ENCODE assay signal across 14 cellular contexts in genomic region chr2:55141572-55142413, GRCh38.
DNase-seq lines count a peak whose midpoint lies in the region; ATAC-seq and TF ChIP-seq lines count a peak whose summit lies in the region.
"Had no signal": no experiment of that assay in that cellular context is flagged by ENCODE, and none has a peak within 500 bp of the region (broad histone marks: within the 10 kb centered on the region; RNA-seq: fewer than 3 reads in every experiment).

No MANE protein-coding gene starts in this region.

- H3K4me1 Mint-ChIP-seq in activated naive CD4-positive, alpha-beta T cell treated with anti-CD3 and anti-CD28 coated beads, Interleukin-2, amount 10 ng/mL, durations not matched to agents 7 days and 5 days, result peaks cover 24% of the 10 kb centered on the region
- H3K4me1 Mint-ChIP-seq in T-helper 1 cell treated with Interleukin-12 subunit alpha and Interleukin-12 subunit beta and Interleukin-4 antibody, amounts not matched to agents 30 μg/mL and 1 μg/mL, for 36 hours (ENCODE audit: low read depth), result peaks cover 20% of the 10 kb centered on the region

- ATAC-seq in gastroesophageal sphincter (no peak), upper lobe of left lung (ENCODE audit: low FRiP score in 2 of 2) (no peak), GM21423 (IDR thresholded peaks at IDR 0.05; ENCODE audit: unreplicated experiment) (no peak)
- ATAC-seq: activated T-cell treated with anti-CD3 and anti-CD28 coated beads, Interleukin-2, amount 50 U/mL, for 4 hours; left ventricle myocardium superior had no signal

- no peak overlapping the region for H3K4me3 ChIP-seq in gastroesophageal sphincter
- H3K4me3 ChIP-seq in upper lobe of left lung, result no peak overlapping the region
- H3K4me3 ChIP-seq in thyroid gland (replicated peaks in 1 of 3), result no peak overlapping the region

- H3K27me3 Mint-ChIP-seq in activated naive CD4-positive, alpha-beta T cell treated with anti-CD3 and anti-CD28 coated beads, Interleukin-2, amount 10 ng/mL, durations not matched to agents 7 days and 5 days, result peaks cover 9% of the 10 kb centered on the region
- no peaks in the 10 kb centered on the region for H3K27me3 Mint-ChIP-seq in T-helper 1 cell treated with Interleukin-12 subunit alpha and Interleukin-12 subunit beta and Interleukin-4 antibody, amounts not matched to agents 30 μg/mL and 1 μg/mL, for 36 hours (ENCODE audit: low read depth)

- TF ChIP-seq CTCF in gastroesophageal sphincter (IDR thresholded peaks at IDR 0.05), result no peak
- TF ChIP-seq CTCF in upper lobe of left lung (IDR thresholded peaks at IDR 0.05), result no peak
- no peak for TF ChIP-seq CTCF in thyroid gland (IDR thresholded peaks at IDR 0.05)

- H3K36me3 ChIP-seq in gastroesophageal sphincter, result no peaks in the 10 kb centered on the region
- no peaks in the 10 kb centered on the region for H3K36me3 ChIP-seq in upper lobe of left lung
- H3K36me3 ChIP-seq in thyroid gland, result no peaks in the 10 kb centered on the region

- H3K27me3 ChIP-seq in gastroesophageal sphincter (no peaks in the 10 kb centered on the region), upper lobe of left lung (no peaks in the 10 kb centered on the region), thyroid gland (no peaks in the 10 kb centered on the region)

- no peak overlapping the region for H3K4me3 Mint-ChIP-seq in activated naive CD4-positive, alpha-beta T cell treated with anti-CD3 and anti-CD28 coated beads, Interleukin-2, amount 10 ng/mL, durations not matched to agents 7 days and 5 days
- no peak overlapping the region for H3K4me3 Mint-ChIP-seq in T-helper 1 cell treated with Interleukin-12 subunit alpha and Interleukin-12 subunit beta and Interleukin-4 antibody, amounts not matched to agents 30 μg/mL and 1 μg/mL, for 36 hours
- H3K4me3 Mint-ChIP-seq: activated T-cell treated with anti-CD3 and anti-CD28 coated beads, Interleukin-2, amount 50 U/mL, for 4 hours; nephron had no signal

- peaks cover 3% of the 10 kb centered on the region for H3K36me3 Mint-ChIP-seq in activated naive CD4-positive, alpha-beta T cell treated with anti-CD3 and anti-CD28 coated beads, Interleukin-2, amount 10 ng/mL, durations not matched to agents 7 days and 5 days
- peaks cover 3% of the 10 kb centered on the region for H3K36me3 Mint-ChIP-seq in T-helper 1 cell treated with Interleukin-12 subunit alpha and Interleukin-12 subunit beta and Interleukin-4 antibody, amounts not matched to agents 30 μg/mL and 1 μg/mL, for 36 hours (ENCODE audit: low read depth)

- H3K4me1 ChIP-seq in gastroesophageal sphincter (peaks cover 0 to 49% (median 0%) of the 10 kb centered on the region in 3 donors), upper lobe of left lung (peaks cover 13 to 29% (median 19%) of the 10 kb centered on the region in 4 donors), thyroid gland (peaks cover 1 to 11% of the 10 kb centered on the region in 2 donors)

- no peak for TF ChIP-seq POLR2A in gastroesophageal sphincter (IDR thresholded peaks at IDR 0.05)
- no peak for TF ChIP-seq POLR2A in upper lobe of left lung (IDR thresholded peaks at IDR 0.05)
- no peak for TF ChIP-seq POLR2A in thyroid gland (IDR thresholded peaks at IDR 0.05)

- peak overlapping the region; percentile 62 for H3K27ac Mint-ChIP-seq in activated naive CD4-positive, alpha-beta T cell treated with anti-CD3 and anti-CD28 coated beads, Interleukin-2, amount 10 ng/mL, durations not matched to agents 7 days and 5 days
- peak overlapping the region; percentile 58 for H3K27ac Mint-ChIP-seq in T-helper 1 cell treated with Interleukin-12 subunit alpha and Interleukin-12 subunit beta and Interleukin-4 antibody, amounts not matched to agents 30 μg/mL and 1 μg/mL, for 36 hours

- peak; percentile 32 for DNase-seq in activated naive CD4-positive, alpha-beta T cell treated with anti-CD3 and anti-CD28 coated beads, Interleukin-2, amount 10 ng/mL, durations not matched to agents 7 days and 5 days
- no peak for DNase-seq in activated naive CD4-positive, alpha-beta T cell (lab: John Stamatoyannopoulos, UW)
- DNase-seq in upper lobe of left lung (peak in 1 of 2 donors; percentile 67), thyroid gland (no peak), OCI-M2 (lab: John Stamatoyannopoulos, UW; ENCODE audit: unreplicated experiment) (no peak)
- DNase-seq: activated T-cell treated with anti-CD3 and anti-CD28 coated beads, Interleukin-2, amount 50 U/mL, for 4 hours; hypothalamus; left ventricle myocardium superior; NCI-H69; stimulated activated CD4-positive, alpha-beta T cell treated with anti-CD3 and anti-CD28 coated beads, Interleukin-15, amount 100 ng/mL, for 24 hours had no signal

- intact Hi-C loops in thyroid gland (cut with DNase I), result no loop called here

- peak overlapping the region in 3 of 4 donors; percentile 9 to 65 (median 38) for H3K27ac ChIP-seq in gastroesophageal sphincter
- peak overlapping the region in 3 of 4 donors; percentile 2 to 64 (median 34) for H3K27ac ChIP-seq in upper lobe of left lung
- H3K27ac ChIP-seq in thyroid gland, result no peak overlapping the region

- TF ChIP-seq EP300 in gastroesophageal sphincter (IDR thresholded peaks at IDR 0.05), result no peak
- TF ChIP-seq EP300 in upper lobe of left lung (IDR thresholded peaks at IDR 0.05), result peak in 1 of 4 donors; percentile 39

- 49 to 64% methylated on average over 4 to 9 of the region's 9 CpGs for WGBS in gastroesophageal sphincter (ENCODE audit: low coverage in 1 of 2), 2 donors
- 66 to 70% methylated on average over 9 of the region's 9 CpGs for WGBS in upper lobe of left lung, 2 donors
- WGBS in thyroid gland, 2 donors, result 89 to 91% methylated on average over 9 of the region's 9 CpGs

- H3K9me3 Mint-ChIP-seq in activated naive CD4-positive, alpha-beta T cell treated with anti-CD3 and anti-CD28 coated beads, Interleukin-2, amount 10 ng/mL, durations not matched to agents 7 days and 5 days, result peaks cover 5% of the 10 kb centered on the region
- peaks cover 4% of the 10 kb centered on the region for H3K9me3 Mint-ChIP-seq in T-helper 1 cell treated with Interleukin-12 subunit alpha and Interleukin-12 subunit beta and Interleukin-4 antibody, amounts not matched to agents 30 μg/mL and 1 μg/mL, for 36 hours

- no peaks in the 10 kb centered on the region for H3K9me3 ChIP-seq in gastroesophageal sphincter
- H3K9me3 ChIP-seq in upper lobe of left lung, result no peaks in the 10 kb centered on the region
- no peaks in the 10 kb centered on the region for H3K9me3 ChIP-seq in thyroid gland

- CTCF ChIA-PET in activated naive CD4-positive, alpha-beta T cell treated with anti-CD3 and anti-CD28 coated beads, Interleukin-2, amount 10 ng/mL, durations not matched to agents 7 days and 5 days (lab: Charles Lee), result interaction anchor here (1.0 kb wide), 1 partner anchor 26 kb away, joined by 3 read pairs; no protein-coding TSS in a partner anchor

Comparison
In these comparisons a context has a peak if more than half of its experiments do, and no peak if none do; other contexts are left out.
1. H3K27ac ChIP-seq: peak in gastroesophageal sphincter (3 of 4) and upper lobe of left lung (3 of 4); none in thyroid gland (0 of 3).